In genomic region chr3:154191520-154191919, GRCh38 we compare ENCODE assay signal across 30 cellular contexts.
"Had no signal": no experiment of that assay in that cellular context is flagged by ENCODE, and none has a peak within 500 bp of the region (broad histone marks: within the 10 kb centered on the region; RNA-seq: fewer than 3 reads in every experiment).

No MANE protein-coding gene starts in this region.

- H3K27me3 ChIP-seq: body of pancreas, dorsolateral prefrontal cortex, heart left ventricle, uterus had no signal

- H3K4me3 Mint-ChIP-seq: activated CD4-positive, alpha-beta T cell treated with anti-CD3 and anti-CD28 coated beads, Interleukin-2, amount 10 ng/mL, durations not matched to agents 7 days and 5 days; activated CD8-positive, alpha-beta T cell treated with anti-CD3 and anti-CD28 coated beads for 36 hours; activated T-cell treated with anti-CD3 and anti-CD28 coated beads, Interleukin-2, amount 50 U/mL, for 4 hours; activated T-helper 17 cell treated with anti-CD3 and anti-CD28 coated beads, Interleukin-2, amount 50 U/mL, for 72 hours; immature natural killer cell; naive thymus-derived CD8-positive, alpha-beta T cell; neural crest cell; T-helper 17 cell; type B pancreatic cell had no signal

- H3K4me3 ChIP-seq: body of pancreas, coronary artery, dorsolateral prefrontal cortex, heart left ventricle, uterus had no signal

- H3K27ac Mint-ChIP-seq: activated CD4-positive, alpha-beta T cell treated with anti-CD3 and anti-CD28 coated beads, Interleukin-2, amount 10 ng/mL, durations not matched to agents 7 days and 5 days; activated CD8-positive, alpha-beta T cell treated with anti-CD3 and anti-CD28 coated beads for 36 hours; activated naive CD4-positive, alpha-beta T cell treated with anti-CD3 and anti-CD28 coated beads, Interleukin-2, amount 50 U/mL, for 72 hours; activated T-helper 17 cell treated with anti-CD3 and anti-CD28 coated beads, Interleukin-2, amount 50 U/mL, for 72 hours; immature natural killer cell; naive thymus-derived CD8-positive, alpha-beta T cell; T-helper 17 cell; type B pancreatic cell had no signal

- DNase-seq: activated CD4-positive, alpha-beta T cell treated with anti-CD3 and anti-CD28 coated beads, Interleukin-2, amount 10 ng/mL, durations not matched to agents 7 days and 5 days; activated CD4-positive, CD25-positive, alpha-beta regulatory T cell treated with anti-CD3 and anti-CD28 coated beads, Interleukin-2, amount 50 U/mL, for 72 hours; activated CD8-positive, alpha-beta T cell treated with anti-CD3 and anti-CD28 coated beads for 36 hours; activated T-cell treated with anti-CD3 and anti-CD28 coated beads, Interleukin-2, amount 50 U/mL, for 4 hours; aorta; body of pancreas; cerebellar nuclear complex; dorsolateral prefrontal cortex; effector memory CD4-positive, alpha-beta T cell; erythroblast; heart left ventricle; hypothalamus; immature natural killer cell; midbrain; naive thymus-derived CD8-positive, alpha-beta T cell; occipital lobe; posterior cingulate gyrus; right cardiac atrium; stimulated activated CD4-positive, alpha-beta T cell treated with anti-CD3 and anti-CD28 coated beads, Interleukin-2, amount 100 ng/mL, for 48 hours; stimulated activated naive CD8-positive, alpha-beta T cell treated with anti-CD3 and anti-CD28 coated beads, Interleukin-15, Interleukin-2, amounts not matched to agents 100 U/mL and 50 U/mL, for 24 hours; substantia nigra; T-helper 17 cell; T1000; uterus; WERI-Rb-1 had no signal

- H3K9me3 ChIP-seq: body of pancreas, heart left ventricle, uterus had no signal

- H3K36me3 ChIP-seq: uterus had no signal

- H3K27me3 Mint-ChIP-seq: type B pancreatic cell had no signal

- H3K27ac ChIP-seq: body of pancreas, coronary artery, dorsolateral prefrontal cortex, heart left ventricle, uterus, WERI-Rb-1 had no signal

- H3K4me1 Mint-ChIP-seq: activated T-helper 17 cell treated with anti-CD3 and anti-CD28 coated beads, Interleukin-2, amount 50 U/mL, for 72 hours; immature natural killer cell; neural crest cell had no signal

- ATAC-seq: activated CD8-positive, alpha-beta T cell treated with anti-CD3 and anti-CD28 coated beads for 36 hours; activated naive CD4-positive, alpha-beta T cell treated with anti-CD3 and anti-CD28 coated beads, Interleukin-2, amount 50 U/mL, for 72 hours; activated T-cell treated with anti-CD3 and anti-CD28 coated beads, Interleukin-2, amount 50 U/mL, for 4 hours; activated T-helper 17 cell treated with anti-CD3 and anti-CD28 coated beads, Interleukin-2, amount 50 U/mL, for 72 hours; body of pancreas; heart left ventricle; naive thymus-derived CD8-positive, alpha-beta T cell; right cardiac atrium; stimulated activated naive CD8-positive, alpha-beta T cell treated with anti-CD3 and anti-CD28 coated beads, Interleukin-15, Interleukin-2, amounts not matched to agents 100 U/mL and 50 U/mL, for 24 hours; T-helper 17 cell had no signal

- H3K9me3 Mint-ChIP-seq: activated CD4-positive, alpha-beta T cell treated with anti-CD3 and anti-CD28 coated beads, Interleukin-2, amount 10 ng/mL, durations not matched to agents 7 days and 5 days; activated CD8-positive, alpha-beta T cell treated with anti-CD3 and anti-CD28 coated beads for 36 hours; activated T-cell treated with anti-CD3 and anti-CD28 coated beads, Interleukin-2, amount 50 U/mL, for 4 hours; activated T-helper 17 cell treated with anti-CD3 and anti-CD28 coated beads, Interleukin-2, amount 50 U/mL, for 72 hours; naive thymus-derived CD8-positive, alpha-beta T cell; neural crest cell; type B pancreatic cell had no signal

- H3K36me3 Mint-ChIP-seq: activated naive CD4-positive, alpha-beta T cell treated with anti-CD3 and anti-CD28 coated beads, Interleukin-2, amount 50 U/mL, for 72 hours; immature natural killer cell; naive thymus-derived CD8-positive, alpha-beta T cell had no signal

- H3K4me1 ChIP-seq: body of pancreas, heart left ventricle, uterus had no signal
